Comparison of ENCODE assay signal across 24 cellular contexts in genomic region chr10:13592306-13592705, GRCh38.
"Had no signal": no experiment of that assay in that cellular context is flagged by ENCODE, and none has a peak within 500 bp of the region (broad histone marks: within the 10 kb centered on the region; RNA-seq: fewer than 3 reads in every experiment).

No MANE protein-coding gene starts in this region.

- H3K27ac ChIP-seq: RWPE1 had no signal

- H3K27me3 Mint-ChIP-seq: T-cell had no signal

- ATAC-seq: HepG2, Panc1, PC-3, T-cell had no signal

- H3K9me3 Mint-ChIP-seq: T-cell; T-helper 1 cell treated with Interleukin-12 subunit alpha and Interleukin-12 subunit beta and Interleukin-4 antibody, amounts not matched to agents 30 μg/mL and 1 μg/mL, for 36 hours had no signal

- H3K4me2 ChIP-seq: SK-N-SH had no signal

- H3K4me3 Mint-ChIP-seq: T-cell; T-helper 1 cell treated with Interleukin-12 subunit alpha and Interleukin-12 subunit beta and Interleukin-4 antibody, amounts not matched to agents 30 μg/mL and 1 μg/mL, for 36 hours had no signal

- H3K9me3 ChIP-seq: SK-N-SH had no signal

- DNase-seq: IMR-90, Karpas-422, KG1, MM.1S, NCI-H1092 treated with DMSO at 0.1 percent for 48 hours, NCI-H1436, NCI-H1930, NCI-H2081, NCI-H2171, NCI-H226, NCI-H446, NCI-H510A, NCI-H524 treated with DMSO at 0.1 percent for 48 hours, NCI-H69, NCI-H774, PC-3, SHP77, SK-N-SH, SW 1271, T-cell had no signal

- H3K9ac ChIP-seq: SK-N-SH had no signal

- H3K27ac Mint-ChIP-seq: T-cell; T-helper 1 cell treated with Interleukin-12 subunit alpha and Interleukin-12 subunit beta and Interleukin-4 antibody, amounts not matched to agents 30 μg/mL and 1 μg/mL, for 36 hours had no signal
